ENCODE assay signal across 9 cellular contexts in the genomic region with DNA sequence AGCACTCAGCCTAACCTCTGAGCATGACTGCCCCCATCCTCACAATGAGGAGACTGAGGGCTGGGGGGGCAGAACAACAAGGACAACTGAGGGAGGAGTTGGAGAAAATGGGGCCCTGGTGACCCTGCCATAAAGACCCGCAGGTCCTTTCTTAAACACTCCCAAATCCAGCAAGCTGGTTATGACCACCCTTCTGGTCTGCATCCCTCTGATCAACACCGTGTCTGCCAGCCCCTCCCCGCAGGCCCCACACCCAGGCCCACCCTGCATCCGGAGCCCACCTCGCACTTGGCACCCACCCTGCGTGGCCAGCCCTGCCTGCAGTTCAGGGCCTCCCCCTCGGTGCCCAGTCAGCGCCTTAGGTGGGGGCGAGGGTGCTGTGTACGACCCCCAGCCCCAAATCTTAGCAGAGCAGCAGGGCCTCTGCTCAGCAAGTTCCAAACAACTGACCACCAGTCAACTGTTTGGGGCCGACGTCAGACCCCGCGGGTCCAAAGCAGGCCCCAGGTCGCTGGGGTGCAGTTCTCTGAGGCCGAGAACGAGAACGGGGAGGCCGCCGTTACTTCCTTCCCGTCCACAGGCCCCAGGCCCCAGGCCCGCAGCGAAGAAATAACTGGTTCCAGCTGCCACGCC. TPM values are rescaled to one million over a fixed set of nuclear protein-coding genes. Genes with fewer than 3 reads are reported as not detected.
A peak's percentile ranks its signal among the peaks of the same experiment; 100 is the strongest.
DNase-seq lines count a peak whose midpoint lies in the region; ATAC-seq and TF ChIP-seq lines count a peak whose summit lies in the region.
"Had no signal": no experiment of that assay in that cellular context is flagged by ENCODE, and none has a peak within 500 bp of the region (broad histone marks: within the 10 kb centered on the region; RNA-seq: fewer than 3 reads in every experiment).

No MANE protein-coding gene starts in this region.

- TF ChIP-seq CTCF in DND-41 (IDR thresholded peaks at IDR 0.05; ENCODE audit: borderline replicate concordance, extremely low read depth, low read length, poor library complexity, severe bottlenecking) = no peak
- no peak for TF ChIP-seq CTCF in tibial artery (IDR thresholded peaks at IDR 0.05)

- peaks cover 11% of the 10 kb centered on the region for H3K27me3 Mint-ChIP-seq in activated naive CD8-positive, alpha-beta T cell treated with anti-CD3 and anti-CD28 coated beads, Interleukin-2, amount 10 ng/mL, durations not matched to agents 7 days and 5 days

- H3K9ac ChIP-seq in DND-41 (ENCODE audit: low read depth, low read length) = peak overlapping the region; percentile 72

- H3K36me3 ChIP-seq in DND-41 (ENCODE audit: insufficient read depth, low read length) (peaks cover 29% of the 10 kb centered on the region), tibial artery (no peaks in the 10 kb centered on the region)

- H3K4me1 ChIP-seq in DND-41 (ENCODE audit: insufficient read depth, low read length) (peaks cover 55% of the 10 kb centered on the region), tibial artery (peaks cover 3 to 68% (median 55%) of the 10 kb centered on the region in 4 donors)

- no peaks in the 10 kb centered on the region for H3K9me3 Mint-ChIP-seq in activated naive CD8-positive, alpha-beta T cell treated with anti-CD3 and anti-CD28 coated beads, Interleukin-2, amount 10 ng/mL, durations not matched to agents 7 days and 5 days

- H3K4me3 ChIP-seq in DND-41 (ENCODE audit: low read depth in 1 of 2, low read length in 2 of 2) (peak overlapping the region; percentile 38 to 81; a peak in 3 of 4 replicates), tibial artery (peak overlapping the region; percentile 67 to 92)
- H3K4me3 ChIP-seq: K562 had no signal

- H3K4me1 Mint-ChIP-seq in activated naive CD8-positive, alpha-beta T cell treated with anti-CD3 and anti-CD28 coated beads, Interleukin-2, amount 10 ng/mL, durations not matched to agents 7 days and 5 days = peaks cover 35% of the 10 kb centered on the region

- no peaks in the 10 kb centered on the region for H3K9me3 ChIP-seq in DND-41 (ENCODE audit: insufficient read depth, low read length, severe bottlenecking)
- no peaks in the 10 kb centered on the region for H3K9me3 ChIP-seq in tibial artery

- peaks cover 62% of the 10 kb centered on the region for H3K79me2 ChIP-seq in DND-41 (ENCODE audit: insufficient read depth, low read length)

- intact Hi-C loops in tibial artery (cut with DNase I; ENCODE audit: low total_unique reads) = loop anchor here (5.0 to 10.0 kb wide), 2 partner anchors 178 to 196 kb away; no protein-coding TSS in a partner anchor

- H3K27me3 ChIP-seq in DND-41 (ENCODE audit: insufficient read depth, low read length, poor library complexity) = no peaks in the 10 kb centered on the region
- no peaks in the 10 kb centered on the region for H3K27me3 ChIP-seq in layer of hippocampus (ENCODE audit: control insufficient read depth, insufficient read depth, low read length)
- no peaks in the 10 kb centered on the region for H3K27me3 ChIP-seq in tibial artery

- ATAC-seq in DND-41 (ENCODE audit: insufficient read depth, low read depth) (no peak), HG02678 (IDR thresholded peaks at IDR 0.05; ENCODE audit: unreplicated experiment) (peak; percentile 26), HG03571 (IDR thresholded peaks at IDR 0.05; ENCODE audit: unreplicated experiment) (no peak)
- peak; percentile 31 for ATAC-seq in activated naive CD8-positive, alpha-beta T cell treated with anti-CD3 and anti-CD28 coated beads, Interleukin-2, amount 10 ng/mL, durations not matched to agents 7 days and 5 days (ENCODE audit: low read depth)

- peak; percentile 38 for DNase-seq in DND-41
- DNase-seq in activated naive CD8-positive, alpha-beta T cell treated with anti-CD3 and anti-CD28 coated beads, Interleukin-2, amount 10 ng/mL, durations not matched to agents 7 days and 5 days = no peak
- DNase-seq in tibial artery = peak in 1 of 2 donors; percentile 20
- no peak for DNase-seq in NCI-H2171 (lab: John Stamatoyannopoulos, UW)
- DNase-seq in RKO (ENCODE audit: low spot score) = no peak

- H3K27ac ChIP-seq in DND-41 (ENCODE audit: low read length) (peak overlapping the region; percentile 93), layer of hippocampus (ENCODE audit: low read depth, low read length) (peak overlapping the region; percentile 89), tibial artery (peak overlapping the region; percentile 93 to 96)

- peak overlapping the region; percentile 74 for H2AFZ ChIP-seq in DND-41 (ENCODE audit: low read depth, low read length)

- H3K4me2 ChIP-seq in DND-41 (ENCODE audit: insufficient read depth, low read length) = peak overlapping the region; percentile 94

- peak overlapping the region; percentile 83 for H3K4me3 Mint-ChIP-seq in activated naive CD8-positive, alpha-beta T cell treated with anti-CD3 and anti-CD28 coated beads, Interleukin-2, amount 10 ng/mL, durations not matched to agents 7 days and 5 days

- peaks cover 12% of the 10 kb centered on the region for H3K36me3 Mint-ChIP-seq in activated naive CD8-positive, alpha-beta T cell treated with anti-CD3 and anti-CD28 coated beads, Interleukin-2, amount 10 ng/mL, durations not matched to agents 7 days and 5 days

- peaks cover 43% of the 10 kb centered on the region for H4K20me1 ChIP-seq in DND-41 (ENCODE audit: insufficient read depth, low read length)

- POLR2A ChIA-PET in activated naive CD8-positive, alpha-beta T cell treated with anti-CD3 and anti-CD28 coated beads, Interleukin-2, amount 10 ng/mL, durations not matched to agents 7 days and 5 days (lab: Charles Lee) = interaction anchor here (1.0 to 3.9 kb wide), 13 partner anchors 12 to 1021 kb away, joined by 3 to 61 read pairs (median 7); partner anchors contain the start of genes APMAP, CST7, ENTPD6 and GINS1

- H3K27ac Mint-ChIP-seq in activated naive CD8-positive, alpha-beta T cell treated with anti-CD3 and anti-CD28 coated beads, Interleukin-2, amount 10 ng/mL, durations not matched to agents 7 days and 5 days = peak overlapping the region; percentile 82

RNA-seq across cellular contexts. Expression of gene ACSS1, which starts 1.2 kb away (rescaled TPM):
- total RNA-seq in activated naive CD8-positive, alpha-beta T cell treated with anti-CD3 and anti-CD28 coated beads, Interleukin-2, amount 10 ng/mL, durations not matched to agents 7 days and 5 days = 10 to 100 TPM; 53.3 to 55.8 TPM

RNA-seq across cellular contexts. Expression of gene VSX1, which starts 25.2 kb away (rescaled TPM):
- total RNA-seq in activated naive CD8-positive, alpha-beta T cell treated with anti-CD3 and anti-CD28 coated beads, Interleukin-2, amount 10 ng/mL, durations not matched to agents 7 days and 5 days = not detected
- total RNA-seq: K562 had no signal

Comparison
In these comparisons a context has a peak if more than half of its experiments do, and no peak if none do; other contexts are left out.
1. ATAC-seq: peak in HG02678 (single experiment) and activated naive CD8-positive, alpha-beta T cell treated with anti-CD3 and anti-CD28 coated beads, Interleukin-2, amount 10 ng/mL, durations not matched to agents 7 days and 5 days (single experiment); none in DND-41 (single experiment) and HG03571 (single experiment).
2. Peak in every context shown above with its lines, with median percentiles within 50 percentile points of each other: H3K27ac ChIP-seq.